ENCODE assay signal across 29 cellular contexts in genomic region chr13:72435251-72435650, GRCh38.
"Had no signal": no experiment of that assay in that cellular context is flagged by ENCODE, and none has a peak within 500 bp of the region (broad histone marks: within the 10 kb centered on the region; RNA-seq: fewer than 3 reads in every experiment).

No MANE protein-coding gene starts in this region.

- H3K27me3 ChIP-seq: left lung, pancreas, stomach, testis, thyroid gland, transverse colon, upper lobe of left lung had no signal

- H3K36me3 ChIP-seq: left lung, lower lobe of right lung, pancreas, prostate gland, stomach, thyroid gland, transverse colon, upper lobe of left lung had no signal

- DNase-seq: hippocampal formation; kidney; left colon; left lung; lower lobe of right lung; mammary epithelial cell; mesenchymal stem cell; naive thymus-derived CD8-positive, alpha-beta T cell; nucleus accumbens; pancreas; posterior cingulate gyrus; retina; right cardiac atrium; stimulated activated CD4-positive, alpha-beta T cell treated with anti-CD3 and anti-CD28 coated beads, Interleukin-12 subunit alpha, Interleukin-12 subunit beta, amount 100 ng/mL, for 4 hours; stimulated activated CD4-positive, alpha-beta T cell treated with anti-CD3 and anti-CD28 coated beads, Interleukin-15, amount 100 ng/mL, for 24 hours; stimulated activated CD4-positive, alpha-beta T cell treated with anti-CD3 and anti-CD28 coated beads, Interleukin-2, amount 100 ng/mL, for 24 hours; stimulated activated CD4-positive, alpha-beta T cell treated with anti-CD3 and anti-CD28 coated beads, Interleukin-4, amount 100 ng/mL, for 1 hour; stimulated activated naive B cell treated with anti-CD40 and anti-IgM and Interleukin-4, amounts not matched to agents 10 μg/mL and 1 μg/mL and 100 μg/mL, for 72 hours; stimulated activated naive CD8-positive, alpha-beta T cell treated with anti-CD3 and anti-CD28 coated beads, Interleukin-15, Interleukin-2, amounts not matched to agents 100 U/mL and 50 U/mL, for 24 hours; stomach; testis; thyroid gland; transverse colon; upper lobe of left lung had no signal

- FAIRE-seq: islet of Langerhans, kidney, pancreas, urothelium cell line had no signal

- H3K9me3 ChIP-seq: left lung, lower lobe of right lung, pancreas, prostate gland, stomach, testis, thyroid gland, transverse colon, upper lobe of left lung had no signal

- H3K4me3 ChIP-seq: left lung, lower lobe of right lung, pancreas, prostate gland, skin epidermis, stomach, testis, thyroid gland, transverse colon, upper lobe of left lung had no signal

- ATAC-seq: left colon; left lung; lower lobe of right lung; naive thymus-derived CD8-positive, alpha-beta T cell; pancreas; right cardiac atrium; sciatic nerve; stimulated activated naive B cell treated with anti-CD40 and anti-IgM and Interleukin-4, amounts not matched to agents 10 μg/mL and 1 μg/mL and 100 μg/mL, for 72 hours; stimulated activated naive CD8-positive, alpha-beta T cell treated with anti-CD3 and anti-CD28 coated beads, Interleukin-15, Interleukin-2, amounts not matched to agents 100 U/mL and 50 U/mL, for 24 hours had no signal

- H3K27ac ChIP-seq: left lung, lower lobe of right lung, pancreas, prostate gland, skin epidermis, stomach, testis, thyroid gland, transverse colon, upper lobe of left lung had no signal

- H3K4me1 ChIP-seq: left lung, lower lobe of right lung, pancreas, prostate gland, stomach, testis, thyroid gland, transverse colon, upper lobe of left lung had no signal
